In the genomic region with DNA sequence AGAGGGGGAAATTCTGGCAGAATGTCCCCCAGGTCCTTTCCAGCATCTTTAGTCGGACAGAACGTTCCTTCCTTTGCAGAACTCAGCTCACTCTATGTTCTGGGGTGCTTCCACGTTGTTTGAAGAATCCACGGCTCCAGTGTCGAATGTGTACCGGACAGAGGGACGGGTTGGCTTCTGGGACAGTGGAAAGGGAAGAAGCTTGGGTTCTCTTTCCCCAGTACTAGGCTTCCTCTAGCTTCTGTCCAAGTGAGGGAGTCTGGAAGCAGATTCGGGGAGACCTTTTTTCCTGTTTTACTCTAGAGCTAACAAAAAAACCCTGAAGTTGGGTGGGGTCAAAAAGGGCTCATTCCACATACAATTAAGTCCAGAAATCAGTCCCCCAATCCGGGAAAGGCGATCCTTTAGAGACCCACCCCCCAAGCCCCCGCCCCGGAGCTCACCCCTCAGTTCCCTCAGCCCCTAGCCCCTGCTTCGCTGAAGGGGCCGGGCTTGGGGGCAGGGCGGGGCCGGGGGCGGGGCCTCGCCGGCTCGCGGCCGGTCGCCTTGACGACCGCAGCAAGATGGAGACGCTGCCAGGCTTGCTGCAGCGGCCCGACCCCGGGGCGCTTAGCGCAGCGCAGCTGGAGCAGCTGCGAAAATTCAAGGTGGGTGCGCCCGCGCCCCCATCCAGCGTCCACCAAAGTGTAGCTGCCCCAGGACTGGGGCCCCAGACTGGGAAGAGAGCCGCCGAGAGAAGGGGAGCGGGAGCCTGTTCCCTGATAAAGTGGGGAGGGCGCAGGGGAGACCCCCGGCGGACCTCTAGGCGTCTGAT, we compare ENCODE assay signal across 9 cellular contexts. TPM values are rescaled to one million over a fixed set of nuclear protein-coding genes. Genes with fewer than 3 reads are reported as not detected.
DNase-seq lines count a peak whose midpoint lies in the region; ATAC-seq and TF ChIP-seq lines count a peak whose summit lies in the region.
"Had no signal": no experiment of that assay in that cellular context is flagged by ENCODE, and none has a peak within 500 bp of the region (broad histone marks: within the 10 kb centered on the region; RNA-seq: fewer than 3 reads in every experiment).

A gene with protein sequence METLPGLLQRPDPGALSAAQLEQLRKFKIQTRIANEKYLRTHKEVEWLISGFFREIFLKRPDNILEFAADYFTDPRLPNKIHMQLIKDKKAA (plus strand): TSS at position 549 of the 814 bp plus-strand sequence. CDS start 15 bp downstream, at position 564.

- peak within 1 kb of the TSS; percentile 89 for H3K27ac ChIP-seq in muscle layer of duodenum (ENCODE audit: low read length)
- peak within 1 kb of the TSS; percentile 9 for H3K27ac ChIP-seq in substantia nigra (ENCODE audit: low read depth, low read length, poor library complexity, severe bottlenecking)
- H3K27ac ChIP-seq: 22Rv1 had no signal

- peak; percentile 66 for DNase-seq in DMS 273 (lab: John Stamatoyannopoulos, UW; ENCODE audit: unreplicated experiment)
- no peak for DNase-seq in DMS 273 treated with DMSO at 0.1 percent for 48 hours (lab: John Stamatoyannopoulos, UW)
- DNase-seq in HPDE6-E6E7 (ENCODE audit: extremely low spot score) = peak; percentile 37
- DNase-seq in activated CD4-positive, alpha-beta T cell treated with anti-CD3 and anti-CD28 coated beads for 48 hours = peak; percentile 47
- peak; percentile 43 for DNase-seq in endothelial cell (ENCODE audit: low spot score)
- peak in 12 of 49 donors; percentile 4 to 74 (median 16) for DNase-seq in substantia nigra (lab: John Stamatoyannopoulos, UW)

- no peak within 1 kb of the TSS for H3K27ac Mint-ChIP-seq in endothelial cell (ENCODE audit: unreplicated experiment)

- no peak for TF ChIP-seq CTCF in endothelial cell (IDR thresholded peaks at IDR 0.05; ENCODE audit: unreplicated experiment)

- H3K4me3 ChIP-seq in muscle layer of duodenum (ENCODE audit: low read depth in 1 of 2, low read length in 2 of 2) = peak within 1 kb of the TSS; percentile 74 to 83

- H3K4me1 Mint-ChIP-seq in endothelial cell (ENCODE audit: unreplicated experiment) = peaks cover 25% of the 10 kb centered on the region

- H3K9me3 Mint-ChIP-seq in endothelial cell (ENCODE audit: unreplicated experiment) = no peaks in the 10 kb centered on the region

- H3K9me3 ChIP-seq in muscle layer of duodenum (ENCODE audit: control insufficient read depth in 1 of 2, low read length in 2 of 2) = no peaks in the 10 kb centered on the region

- H3K27me3 ChIP-seq in muscle layer of duodenum (ENCODE audit: low read depth, low read length) = peaks cover 17% of the 10 kb centered on the region

- H3K4me1 ChIP-seq in muscle layer of duodenum (ENCODE audit: control insufficient read depth in 1 of 2, insufficient read depth in 2 of 2, low read length in 2 of 2) = peaks cover 19 to 35% of the 10 kb centered on the region in 2 donors

- H3K36me3 ChIP-seq in muscle layer of duodenum (ENCODE audit: control insufficient read depth in 1 of 2, insufficient read depth in 2 of 2, low read length in 2 of 2) = no peaks in the 10 kb centered on the region

- peaks cover 16% of the 10 kb centered on the region for H3K27me3 Mint-ChIP-seq in endothelial cell (ENCODE audit: unreplicated experiment)

- no peaks in the 10 kb centered on the region for H3K36me3 Mint-ChIP-seq in endothelial cell (ENCODE audit: low read depth, unreplicated experiment)

- ATAC-seq in HG02884 (IDR thresholded peaks at IDR 0.05; ENCODE audit: unreplicated experiment) = no peak

- H3K4me3 Mint-ChIP-seq in endothelial cell (ENCODE audit: unreplicated experiment) = no peak within 1 kb of the TSS

RNA-seq across cellular contexts. Expression of the gene that starts here (rescaled TPM):
- not detected for total RNA-seq in endothelial cell (ENCODE audit: unreplicated experiment)

Comparison
In these comparisons a context has a peak if more than half of its experiments do, and no peak if none do; other contexts are left out.
1. Peak in DNase-seq in endothelial cell; RNA of the gene not detected or under 1 TPM.